In the genomic region with DNA sequence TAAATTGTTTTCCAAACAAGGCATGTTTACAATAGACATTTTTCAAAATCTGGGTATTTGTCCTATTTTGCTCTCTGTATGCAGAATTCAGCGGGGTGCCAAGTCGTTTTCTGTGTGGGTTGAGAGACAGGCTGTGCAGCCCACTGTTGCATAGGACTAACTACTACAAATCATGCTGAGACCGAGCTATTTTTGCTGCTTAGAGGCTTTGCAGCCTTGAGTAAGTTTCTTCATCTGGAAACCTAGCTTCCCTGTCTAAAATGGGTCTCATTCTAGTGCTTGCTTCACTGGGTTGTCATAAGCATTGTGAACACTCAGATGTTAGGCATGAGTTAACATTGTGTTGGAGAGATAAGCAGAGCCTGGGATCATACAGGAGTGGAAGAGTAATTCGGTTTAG, we compare ENCODE assay signal across 8 cellular contexts. TPM values are rescaled to one million over a fixed set of nuclear protein-coding genes. Genes with fewer than 3 reads are reported as not detected.
DNase-seq lines count a peak whose midpoint lies in the region; ATAC-seq and TF ChIP-seq lines count a peak whose summit lies in the region.

No MANE protein-coding gene starts in this region.

- DNase-seq in GM03348 (ENCODE audit: low spot score) (peak; percentile 48), NT2/D1 (ENCODE audit: low read depth, low spot score) (no peak), NCI-H510A (lab: John Stamatoyannopoulos, UW) (no peak), ureter (ENCODE audit: low spot score) (no peak)

- no peak for TF ChIP-seq CTCF in nephron (IDR thresholded peaks at IDR 0.05; ENCODE audit: unreplicated experiment in 3 of 3)

- no peaks in the 10 kb centered on the region for H3K9me3 Mint-ChIP-seq in dendritic cell treated with granulocyte-macrophage colony-stimulating factor and Interleukin-4, amounts not matched to agents 40 ng/mL and 50 ng/mL, for 4 days
- no peaks in the 10 kb centered on the region for H3K9me3 Mint-ChIP-seq in nephron

- peaks cover 2% of the 10 kb centered on the region for H3K4me1 ChIP-seq in NT2/D1 (ENCODE audit: insufficient read depth, insufficient read length)

- H3K9ac ChIP-seq in NT2/D1 (ENCODE audit: insufficient read length, low read depth), result peak overlapping the region; percentile 16

- H3K4me1 Mint-ChIP-seq in dendritic cell treated with granulocyte-macrophage colony-stimulating factor and Interleukin-4, amounts not matched to agents 40 ng/mL and 50 ng/mL, for 4 days (ENCODE audit: low read depth), result peaks cover 50% of the 10 kb centered on the region
- H3K4me1 Mint-ChIP-seq in nephron, result peaks cover 35% of the 10 kb centered on the region

- no peaks in the 10 kb centered on the region for H3K9me3 ChIP-seq in NT2/D1 (ENCODE audit: insufficient read depth, low read length)

- no peaks in the 10 kb centered on the region for H3K27me3 Mint-ChIP-seq in dendritic cell treated with granulocyte-macrophage colony-stimulating factor and Interleukin-4, amounts not matched to agents 40 ng/mL and 50 ng/mL, for 4 days
- H3K27me3 Mint-ChIP-seq in nephron (ENCODE audit: low read depth), result no peaks in the 10 kb centered on the region

- peak overlapping the region; percentile 72 for H3K4me3 Mint-ChIP-seq in dendritic cell treated with granulocyte-macrophage colony-stimulating factor and Interleukin-4, amounts not matched to agents 40 ng/mL and 50 ng/mL, for 4 days
- H3K4me3 Mint-ChIP-seq in nephron, result peak overlapping the region; percentile 79 to 88 (median 88)

- no peaks in the 10 kb centered on the region for H3K36me3 ChIP-seq in NT2/D1 (ENCODE audit: insufficient read depth, insufficient read length, low read length)

- peaks cover 6% of the 10 kb centered on the region for H3K36me3 Mint-ChIP-seq in dendritic cell treated with granulocyte-macrophage colony-stimulating factor and Interleukin-4, amounts not matched to agents 40 ng/mL and 50 ng/mL, for 4 days (ENCODE audit: low read depth)
- no peaks in the 10 kb centered on the region for H3K36me3 Mint-ChIP-seq in nephron (ENCODE audit: low read depth)

- peak overlapping the region; percentile 70 for H3K27ac Mint-ChIP-seq in dendritic cell treated with granulocyte-macrophage colony-stimulating factor and Interleukin-4, amounts not matched to agents 40 ng/mL and 50 ng/mL, for 4 days
- H3K27ac Mint-ChIP-seq in nephron, result peak overlapping the region; percentile 73 to 96 (median 91)

- ATAC-seq in GM19455 (IDR thresholded peaks at IDR 0.05; ENCODE audit: unreplicated experiment), result no peak
- no peak for ATAC-seq in HG02678 (IDR thresholded peaks at IDR 0.05; ENCODE audit: unreplicated experiment)

- intact Hi-C loops in dendritic cell treated with granulocyte-macrophage colony-stimulating factor and Interleukin-4, amounts not matched to agents 40 ng/mL and 50 ng/mL, for 4 days (cut with micrococcal nuclease), result loop anchor here (5.0 kb wide), 1 partner anchor 77 kb away; a partner anchor contains a TSS

- peak overlapping the region; percentile 65 for H3K4me3 ChIP-seq in NT2/D1 (ENCODE audit: insufficient read length, low read depth)

- H3K27me3 ChIP-seq in NT2/D1 (ENCODE audit: insufficient read depth, insufficient read length), result no peaks in the 10 kb centered on the region

RNA-seq across cellular contexts. Expression of a gene that starts 1.3 kb away (rescaled TPM):
- total RNA-seq in ureter, result 40.7 TPM
